In the genomic region with DNA sequence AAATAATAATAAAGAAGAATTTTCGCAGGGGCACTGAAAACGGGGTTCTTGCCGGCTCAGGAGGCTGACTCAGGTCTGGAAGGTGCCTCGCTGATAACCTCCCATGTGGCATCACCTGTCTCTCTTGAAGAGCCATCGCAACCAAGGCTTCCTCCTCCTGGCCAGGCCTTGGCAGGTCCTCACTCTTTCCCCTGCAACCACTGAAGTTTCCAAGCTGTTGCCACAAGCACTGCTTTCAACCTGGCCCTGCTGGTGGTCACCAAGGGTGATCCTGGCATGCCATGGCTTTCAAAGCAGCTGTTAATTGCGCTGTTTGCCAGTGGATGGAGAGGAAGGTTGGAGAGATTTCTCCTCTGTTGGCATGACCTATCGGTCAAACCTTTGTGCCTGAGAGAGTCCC, we compare ENCODE assay signal across 32 cellular contexts.
"Had no signal": no experiment of that assay in that cellular context is flagged by ENCODE, and none has a peak within 500 bp of the region (broad histone marks: within the 10 kb centered on the region; RNA-seq: fewer than 3 reads in every experiment).

No MANE protein-coding gene starts in this region.

- H3K27me3 Mint-ChIP-seq: activated B cell treated with CpG ODN at 0.5 μM for 24 hours; activated CD8-positive, alpha-beta T cell treated with anti-CD3 and anti-CD28 coated beads for 36 hours had no signal

- DNase-seq: activated B cell treated with CpG ODN at 0.5 μM for 24 hours; activated CD4-positive, alpha-beta T cell treated with anti-CD3 and anti-CD28 coated beads for 48 hours; activated CD4-positive, alpha-beta T cell treated with anti-CD3 and anti-CD28 coated beads, Interleukin-2, amount 50 U/mL, for 1 hour; activated CD4-positive, alpha-beta T cell treated with anti-CD3 and anti-CD28 coated beads, Interleukin-2, amount 50 U/mL, for 48 hours; activated CD8-positive, alpha-beta memory T cell treated with anti-CD3 and anti-CD28 coated beads for 24 hours; activated CD8-positive, alpha-beta T cell treated with anti-CD3 and anti-CD28 coated beads for 36 hours; activated effector memory CD4-positive, alpha-beta T cell treated with Interleukin-2 at 50 U/mL for 16 hours; activated gamma-delta T cell treated with Interleukin-2 at 50 U/mL for 16 hours; activated naive CD4-positive, alpha-beta T cell treated with anti-CD3 and anti-CD28 coated beads, Interleukin-2, amount 50 U/mL, for 16 hours; activated naive CD4-positive, alpha-beta T cell treated with Interleukin-2 at 50 U/mL for 16 hours; activated T-cell treated with anti-CD3 and anti-CD28 coated beads, Interleukin-2, amount 50 U/mL, for 4 hours; amniotic stem cell; anterior cingulate cortex; brain microvascular endothelial cell; dorsolateral prefrontal cortex; effector memory CD4-positive, alpha-beta T cell; endodermal cell; foreskin keratinocyte; gastrocnemius medialis; glutamatergic neuron; T-helper 1 cell; T-helper 17 cell; T1000; WERI-Rb-1 had no signal

- H3K4me3 ChIP-seq: coronary artery, dorsolateral prefrontal cortex, gastrocnemius medialis had no signal

- H3K4me1 ChIP-seq: foreskin keratinocyte, gastrocnemius medialis had no signal

- H3K27ac ChIP-seq: brain microvascular endothelial cell, coronary artery, dorsolateral prefrontal cortex, foreskin keratinocyte, gastrocnemius medialis, WERI-Rb-1 had no signal

- H3K4me1 Mint-ChIP-seq: activated B cell treated with CpG ODN at 0.5 μM for 24 hours; activated T-helper 17 cell treated with anti-CD3 and anti-CD28 coated beads, Interleukin-2, amount 50 U/mL, for 72 hours; central memory CD8-positive, alpha-beta T cell; T-helper 17 cell had no signal

- H3K27ac Mint-ChIP-seq: activated B cell treated with CpG ODN at 0.5 μM for 24 hours; activated CD8-positive, alpha-beta T cell treated with anti-CD3 and anti-CD28 coated beads for 36 hours; activated naive CD8-positive, alpha-beta T cell; activated T-helper 17 cell treated with anti-CD3 and anti-CD28 coated beads, Interleukin-2, amount 50 U/mL, for 72 hours; dendritic cell treated with granulocyte-macrophage colony-stimulating factor and Interleukin-4, amounts not matched to agents 40 ng/mL and 50 ng/mL, for 4 days; endodermal cell; T-helper 17 cell; T-helper 2 cell treated with Interferon-gamma antibody and Interleukin-4, amounts not matched to agents 5 μg/mL and 100 μg/mL, for 36 hours had no signal

- H3K27me3 ChIP-seq: brain microvascular endothelial cell, dorsolateral prefrontal cortex had no signal

- H3K9me3 Mint-ChIP-seq: activated B cell treated with CpG ODN at 0.5 μM for 24 hours; activated CD8-positive, alpha-beta T cell treated with anti-CD3 and anti-CD28 coated beads for 36 hours; activated T-cell treated with anti-CD3 and anti-CD28 coated beads, Interleukin-2, amount 50 U/mL, for 4 hours; activated T-helper 17 cell treated with anti-CD3 and anti-CD28 coated beads, Interleukin-2, amount 50 U/mL, for 72 hours; central memory CD8-positive, alpha-beta T cell; dendritic cell treated with granulocyte-macrophage colony-stimulating factor and Interleukin-4, amounts not matched to agents 40 ng/mL and 50 ng/mL, for 4 days; endodermal cell; T-helper 2 cell treated with Interferon-gamma antibody and Interleukin-4, amounts not matched to agents 5 μg/mL and 100 μg/mL, for 36 hours had no signal

- H3K36me3 ChIP-seq: brain microvascular endothelial cell, gastrocnemius medialis, WERI-Rb-1 had no signal

- H3K9me3 ChIP-seq: gastrocnemius medialis had no signal

- H3K4me3 Mint-ChIP-seq: activated B cell treated with CpG ODN at 0.5 μM for 24 hours; activated CD8-positive, alpha-beta T cell treated with anti-CD3 and anti-CD28 coated beads for 36 hours; activated naive CD8-positive, alpha-beta T cell; activated T-cell treated with anti-CD3 and anti-CD28 coated beads, Interleukin-2, amount 50 U/mL, for 4 hours; activated T-helper 17 cell treated with anti-CD3 and anti-CD28 coated beads, Interleukin-2, amount 50 U/mL, for 72 hours; central memory CD8-positive, alpha-beta T cell; dendritic cell treated with granulocyte-macrophage colony-stimulating factor and Interleukin-4, amounts not matched to agents 40 ng/mL and 50 ng/mL, for 4 days; endodermal cell; T-helper 17 cell; T-helper 2 cell treated with Interferon-gamma antibody and Interleukin-4, amounts not matched to agents 5 μg/mL and 100 μg/mL, for 36 hours had no signal

- ATAC-seq: activated CD4-positive, CD25-positive, alpha-beta regulatory T cell treated with anti-CD3 and anti-CD28 coated beads, Interleukin-2, amount 50 U/mL, for 24 hours; activated CD8-positive, alpha-beta T cell treated with anti-CD3 and anti-CD28 coated beads for 36 hours; activated T-cell treated with anti-CD3 and anti-CD28 coated beads, Interleukin-2, amount 50 U/mL, for 4 hours; activated T-helper 17 cell treated with anti-CD3 and anti-CD28 coated beads, Interleukin-2, amount 50 U/mL, for 72 hours; esophagus mucosa; foreskin keratinocyte; gastrocnemius medialis; T-helper 17 cell had no signal

- H3K36me3 Mint-ChIP-seq: activated naive CD8-positive, alpha-beta T cell had no signal
